1 cellular context compared by ENCODE assay signal in genomic region chr10:5861269-5862031, GRCh38.
TF ChIP-seq lines count a peak whose summit lies in the region.

No MANE protein-coding gene starts in this region.

TF ChIP-seq in HepG2, 621 proteins besides CTCF, POLR2A, EP300 and RAD21 (continued from another document and continues in another):
- TF ChIP-seq TOE1 (CRISPR knock-in tag; IDR thresholded peaks at IDR 0.05) (no peak), NFE2L1 (CRISPR knock-in tag; IDR thresholded peaks at IDR 0.05; ENCODE audit: borderline replicate concordance) (no peak), TBX3 (IDR thresholded peaks at IDR 0.05; ENCODE audit: borderline replicate concordance) (peak; percentile 64; the same call in 1 of the 2 replicates), ZSCAN29 (CRISPR knock-in tag; conservative IDR thresholded peaks at IDR 0.05) (no peak), ETS1 (CRISPR knock-in tag; IDR thresholded peaks at IDR 0.05) (no peak), ZFY (CRISPR knock-in tag; IDR thresholded peaks at IDR 0.05) (no peak), BATF2 (CRISPR knock-in tag; IDR thresholded peaks at IDR 0.05) (no peak), KAT7 (CRISPR knock-in tag; IDR thresholded peaks at IDR 0.05; ENCODE audit: borderline replicate concordance) (no peak), ZNF781 (CRISPR knock-in tag; IDR thresholded peaks at IDR 0.05; ENCODE audit: borderline replicate concordance, not compliant biosample characterization) (no peak), SP4 (CRISPR knock-in tag; IDR thresholded peaks at IDR 0.05) (no peak), ZBTB33 (CRISPR knock-in tag; IDR thresholded peaks at IDR 0.05) (peak; percentile 41; the same call in 1 of the 2 replicates), ZNF281 (CRISPR knock-in tag; IDR thresholded peaks at IDR 0.05; ENCODE audit: borderline replicate concordance) (no peak), ZC3H13 (CRISPR knock-in tag; IDR thresholded peaks at IDR 0.05) (no peak), ZFP82 (CRISPR knock-in tag; IDR thresholded peaks at IDR 0.05; ENCODE audit: borderline replicate concordance) (no peak), FOXP1 (IDR thresholded peaks at IDR 0.05) (no peak), FOXP1 (CRISPR knock-in tag; IDR thresholded peaks at IDR 0.05) (no peak), ZNF766 (CRISPR knock-in tag; IDR thresholded peaks at IDR 0.05; ENCODE audit: borderline replicate concordance) (no peak), MYPOP (CRISPR knock-in tag; IDR thresholded peaks at IDR 0.05) (no peak), MXD1 (CRISPR knock-in tag; IDR thresholded peaks at IDR 0.05) (no peak), ATF5 (CRISPR knock-in tag; IDR thresholded peaks at IDR 0.05; ENCODE audit: low read depth) (no peak), ZNF512 (CRISPR knock-in tag; IDR thresholded peaks at IDR 0.05) (no peak), HIC2 (CRISPR knock-in tag; IDR thresholded peaks at IDR 0.05; ENCODE audit: low read depth) (no peak), NFYB (CRISPR knock-in tag; IDR thresholded peaks at IDR 0.05) (no peak), GATAD2A (CRISPR knock-in tag; IDR thresholded peaks at IDR 0.05) (0 out of 2 replicates have a peak, but pooled peaks have one; percentile 47), ZNF530 (CRISPR knock-in tag; IDR thresholded peaks at IDR 0.05; ENCODE audit: low read depth) (no peak), TCF12 (IDR thresholded peaks at IDR 0.05) (no peak), TCF12 (CRISPR knock-in tag; IDR thresholded peaks at IDR 0.05) (no peak), PAXIP1 (CRISPR knock-in tag; conservative IDR thresholded peaks at IDR 0.05) (peak; percentile 59), SKI (IDR thresholded peaks at IDR 0.05; ENCODE audit: partially characterized antibody) (peak; percentile 14), ZNF644 (CRISPR knock-in tag; IDR thresholded peaks at IDR 0.05; ENCODE audit: low read depth) (0 out of 2 replicates have a peak, but pooled peaks have one; percentile 9), DBP (CRISPR knock-in tag; IDR thresholded peaks at IDR 0.05; ENCODE audit: not compliant biosample characterization) (no peak), ZNF83 (CRISPR knock-in tag; IDR thresholded peaks at IDR 0.05; ENCODE audit: borderline replicate concordance) (no peak), SNAPC4 (CRISPR knock-in tag; IDR thresholded peaks at IDR 0.05) (no peak)
